Comparison of ENCODE assay signal across 14 cellular contexts in the genomic region with DNA sequence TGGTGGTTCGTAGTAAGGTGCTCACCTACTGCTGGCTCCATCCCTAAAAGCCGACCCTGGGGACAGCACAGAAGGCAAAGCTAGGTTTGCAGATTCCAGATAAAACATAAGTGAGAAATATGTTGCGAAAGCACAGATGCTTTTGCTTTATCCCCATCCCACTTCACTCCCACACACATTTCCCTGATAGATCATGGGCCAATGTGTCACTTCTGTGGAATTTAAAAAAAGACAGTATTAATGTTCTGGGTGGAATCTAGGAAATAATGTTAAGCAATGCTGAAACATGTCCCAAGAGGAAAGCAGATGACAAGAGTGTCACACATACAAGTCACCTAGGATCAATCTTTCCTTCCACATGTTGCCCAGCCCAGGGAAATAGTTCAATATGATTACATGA.
DNase-seq lines count a peak whose midpoint lies in the region; ATAC-seq, FAIRE-seq and TF ChIP-seq lines count a peak whose summit lies in the region.
"Had no signal": no experiment of that assay in that cellular context is flagged by ENCODE, and none has a peak within 500 bp of the region (broad histone marks: within the 10 kb centered on the region; RNA-seq: fewer than 3 reads in every experiment).

No MANE protein-coding gene starts in this region.

- H3K4me3 ChIP-seq in K562: no peak overlapping the region
- H3K4me3 ChIP-seq: spleen, tibial nerve had no signal

- no peaks in the 10 kb centered on the region for H3K27me3 Mint-ChIP-seq in natural killer cell treated with Interleukin-12 subunit alpha and Interleukin-12 subunit beta and Interleukin-15 and Interleukin-18, amount 100 ng/mL, for 72 hours

- H3K27ac ChIP-seq in K562 (ENCODE audit: extremely low read depth, low read depth, low read length): no peak overlapping the region
- H3K27ac ChIP-seq: spleen, tibial nerve had no signal

- peaks cover 8% of the 10 kb centered on the region for H3K9me3 Mint-ChIP-seq in natural killer cell treated with Interleukin-12 subunit alpha and Interleukin-12 subunit beta and Interleukin-15 and Interleukin-18, amount 100 ng/mL, for 72 hours

- no peak overlapping the region for H3K27ac Mint-ChIP-seq in natural killer cell treated with Interleukin-12 subunit alpha and Interleukin-12 subunit beta and Interleukin-15 and Interleukin-18, amount 100 ng/mL, for 72 hours
- H3K27ac Mint-ChIP-seq: activated T-cell treated with anti-CD3 and anti-CD28 coated beads, Interleukin-2, amount 50 U/mL, for 72 hours had no signal

- no peak overlapping the region for H3K4me2 ChIP-seq in K562 (ENCODE audit: insufficient read depth, low read length)

- H3K36me3 ChIP-seq in K562 (ENCODE audit: control insufficient read depth, insufficient read depth, low read length): no peaks in the 10 kb centered on the region
- H3K36me3 ChIP-seq: spleen, tibial nerve had no signal

- H3K9me3 ChIP-seq in K562 (replicated peaks; ENCODE audit: control insufficient read depth, insufficient read depth, low read depth, low read length): peaks cover 4% of the 10 kb centered on the region
- H3K9me3 ChIP-seq: tibial nerve had no signal

- no peaks in the 10 kb centered on the region for H4K20me1 ChIP-seq in K562 (replicated peaks; ENCODE audit: control insufficient read depth, insufficient read depth, low read length)

- FAIRE-seq in K562 (lab: Jason Lieb, UNC): no peak

- no peaks in the 10 kb centered on the region for H3K9me1 ChIP-seq in K562 (ENCODE audit: control insufficient read depth, insufficient read depth, low read length)

- no peaks in the 10 kb centered on the region for H3K4me1 Mint-ChIP-seq in natural killer cell treated with Interleukin-12 subunit alpha and Interleukin-12 subunit beta and Interleukin-15 and Interleukin-18, amount 100 ng/mL, for 72 hours (ENCODE audit: low read depth in 2 of 2)

- DNase-seq in A172 (ENCODE audit: low spot score): peak; percentile 13
- DNase-seq in HK-2 (ENCODE audit: unreplicated experiment): peak; percentile 1
- no peak for DNase-seq in K562 (ENCODE audit: extremely low read depth in 1 of 4, low spot score in 3 of 4)
- DNase-seq in left ventricle myocardium superior: no peak
- no peak for DNase-seq in GM13976 (ENCODE audit: low spot score)
- no peak for DNase-seq in natural killer cell treated with Interleukin-12 subunit alpha and Interleukin-12 subunit beta and Interleukin-15 and Interleukin-18, amount 100 ng/mL, for 72 hours (ENCODE audit: low spot score)
- DNase-seq in inferior parietal cortex (ENCODE audit: extremely low spot score): no peak
- DNase-seq: ACHN; activated CD4-positive, alpha-beta T cell treated with anti-CD3 and anti-CD28 coated beads for 4 hours; activated T-cell treated with anti-CD3 and anti-CD28 coated beads, Interleukin-2, amount 50 U/mL, for 72 hours; Kasumi-1; spleen had no signal

- intact Hi-C loops in K562 (cut with micrococcal nuclease): loop anchor here (10.0 kb wide), 1 partner anchor 58 kb away; no protein-coding TSS in a partner anchor
- intact Hi-C loops in left ventricle myocardium superior (cut with micrococcal nuclease): no loop called here

- no peak for ATAC-seq in K562
- ATAC-seq in left ventricle myocardium superior: peak; percentile 73
- ATAC-seq in GM19397 (IDR thresholded peaks at IDR 0.05; ENCODE audit: unreplicated experiment): no peak
- no peak for ATAC-seq in natural killer cell treated with Interleukin-12 subunit alpha and Interleukin-12 subunit beta and Interleukin-15 and Interleukin-18, amount 100 ng/mL, for 72 hours
- ATAC-seq: activated T-cell treated with anti-CD3 and anti-CD28 coated beads, Interleukin-2, amount 50 U/mL, for 72 hours had no signal

- H3K4me3 Mint-ChIP-seq in natural killer cell treated with Interleukin-12 subunit alpha and Interleukin-12 subunit beta and Interleukin-15 and Interleukin-18, amount 100 ng/mL, for 72 hours: no peak overlapping the region
- H3K4me3 Mint-ChIP-seq: activated T-cell treated with anti-CD3 and anti-CD28 coated beads, Interleukin-2, amount 50 U/mL, for 72 hours had no signal

- 3% methylated on average over 3 of the region's 3 CpGs for WGBS in K562 (ENCODE audit: insufficient coverage, low coverage, missing lambda C conversion rate)

- no peak for TF ChIP-seq RAD21 in K562 (CRISPR knock-in tag; conservative IDR thresholded peaks at IDR 0.05 in 1 of 2, IDR thresholded peaks at IDR 0.05 in 1 of 2)

- in situ Hi-C loops in K562 (cut with MboI): no loop called here
- in situ Hi-C loops in GM13976 (cut with MboI; ENCODE audit: low sequenced_read_pairs, unreplicated experiment): no loop called here

- no peaks in the 10 kb centered on the region for H3K79me2 ChIP-seq in K562 (ENCODE audit: control insufficient read depth, insufficient read depth, low read length)

- TF ChIP-seq CTCF in K562 (IDR thresholded peaks at IDR 0.05 in 2 of 3, conservative IDR thresholded peaks at IDR 0.05 in 1 of 3; ENCODE audit: insufficient read depth in 2 of 3, low read depth in 1 of 3, low read length in 3 of 3) (no peak), GM13976 (IDR thresholded peaks at IDR 0.05; ENCODE audit: borderline replicate concordance, control extremely low read depth, extremely low read depth, insufficient read depth, missing control alignments) (no peak)

- H3K9ac ChIP-seq in K562 (ENCODE audit: insufficient read depth in 1 of 2, low read depth in 2 of 2, low read length in 2 of 2): no peak overlapping the region

- H3K36me3 Mint-ChIP-seq in natural killer cell treated with Interleukin-12 subunit alpha and Interleukin-12 subunit beta and Interleukin-15 and Interleukin-18, amount 100 ng/mL, for 72 hours: no peaks in the 10 kb centered on the region

- TF ChIP-seq POLR2A in K562 (conservative IDR thresholded peaks at IDR 0.05): no peak

- POLR2A ChIA-PET in K562 (lab: Yijun Ruan, JAX): interaction anchor here (0.7 kb wide), 1 partner anchor 64 kb away, joined by 3 read pairs; no protein-coding TSS in a partner anchor

- no peaks in the 10 kb centered on the region for H3K4me1 ChIP-seq in K562 (replicated peaks in 1 of 2; ENCODE audit: control insufficient read depth in 2 of 2, insufficient read depth in 2 of 2, low read length in 2 of 2)
- H3K4me1 ChIP-seq: spleen, tibial nerve had no signal

- BruUV-seq in K562 (replicated peaks; lab: Mats Ljungman, UMichigan): no TSS peak

- CTCF ChIA-PET in K562 (lab: Yijun Ruan, JAX; ENCODE audit: low intra/inter-chr PET ratio): no interaction called here

- no peaks in the 10 kb centered on the region for H3K27me3 ChIP-seq in K562 (ENCODE audit: control insufficient read depth in 2 of 2, insufficient read depth in 2 of 2, low read length in 2 of 2)
- H3K27me3 ChIP-seq: spleen, tibial nerve had no signal

- no peak; the same call in 1 of the 2 replicates for TF ChIP-seq EP300 in K562 (IDR thresholded peaks at IDR 0.05; ENCODE audit: low read length)

- H2AFZ ChIP-seq in K562 (ENCODE audit: low read depth, low read length): no peak overlapping the region

TF ChIP-seq in K562, 482 proteins besides CTCF, POLR2A, EP300 and RAD21:
- TF ChIP-seq, protein P1, sequence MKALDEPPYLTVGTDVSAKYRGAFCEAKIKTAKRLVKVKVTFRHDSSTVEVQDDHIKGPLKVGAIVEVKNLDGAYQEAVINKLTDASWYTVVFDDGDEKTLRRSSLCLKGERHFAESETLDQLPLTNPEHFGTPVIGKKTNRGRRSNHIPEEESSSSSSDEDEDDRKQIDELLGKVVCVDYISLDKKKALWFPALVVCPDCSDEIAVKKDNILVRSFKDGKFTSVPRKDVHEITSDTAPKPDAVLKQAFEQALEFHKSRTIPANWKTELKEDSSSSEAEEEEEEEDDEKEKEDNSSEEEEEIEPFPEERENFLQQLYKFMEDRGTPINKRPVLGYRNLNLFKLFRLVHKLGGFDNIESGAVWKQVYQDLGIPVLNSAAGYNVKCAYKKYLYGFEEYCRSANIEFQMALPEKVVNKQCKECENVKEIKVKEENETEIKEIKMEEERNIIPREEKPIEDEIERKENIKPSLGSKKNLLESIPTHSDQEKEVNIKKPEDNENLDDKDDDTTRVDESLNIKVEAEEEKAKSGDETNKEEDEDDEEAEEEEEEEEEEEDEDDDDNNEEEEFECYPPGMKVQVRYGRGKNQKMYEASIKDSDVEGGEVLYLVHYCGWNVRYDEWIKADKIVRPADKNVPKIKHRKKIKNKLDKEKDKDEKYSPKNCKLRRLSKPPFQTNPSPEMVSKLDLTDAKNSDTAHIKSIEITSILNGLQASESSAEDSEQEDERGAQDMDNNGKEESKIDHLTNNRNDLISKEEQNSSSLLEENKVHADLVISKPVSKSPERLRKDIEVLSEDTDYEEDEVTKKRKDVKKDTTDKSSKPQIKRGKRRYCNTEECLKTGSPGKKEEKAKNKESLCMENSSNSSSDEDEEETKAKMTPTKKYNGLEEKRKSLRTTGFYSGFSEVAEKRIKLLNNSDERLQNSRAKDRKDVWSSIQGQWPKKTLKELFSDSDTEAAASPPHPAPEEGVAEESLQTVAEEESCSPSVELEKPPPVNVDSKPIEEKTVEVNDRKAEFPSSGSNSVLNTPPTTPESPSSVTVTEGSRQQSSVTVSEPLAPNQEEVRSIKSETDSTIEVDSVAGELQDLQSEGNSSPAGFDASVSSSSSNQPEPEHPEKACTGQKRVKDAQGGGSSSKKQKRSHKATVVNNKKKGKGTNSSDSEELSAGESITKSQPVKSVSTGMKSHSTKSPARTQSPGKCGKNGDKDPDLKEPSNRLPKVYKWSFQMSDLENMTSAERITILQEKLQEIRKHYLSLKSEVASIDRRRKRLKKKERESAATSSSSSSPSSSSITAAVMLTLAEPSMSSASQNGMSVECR (CRISPR knock-in tag; IDR thresholded peaks at IDR 0.05): no peak
- TF ChIP-seq DMBX1 (CRISPR knock-in tag; IDR thresholded peaks at IDR 0.05; ENCODE audit: borderline replicate concordance) (no peak), CEBPB (tag; IDR thresholded peaks at IDR 0.05) (peak; percentile 52; the same call in 1 of the 2 replicates), SRF (CRISPR knock-in tag; IDR thresholded peaks at IDR 0.05) (no peak), FOXJ3 (CRISPR knock-in tag; IDR thresholded peaks at IDR 0.05) (peak; percentile 40; the same call in 1 of the 2 replicates), ZNF184 (CRISPR knock-in tag; IDR thresholded peaks at IDR 0.05) (no peak), RBM39 (optimal IDR thresholded peaks at IDR 0.05; ENCODE audit: low read depth, low read length) (no peak), ZBTB1 (CRISPR knock-in tag; IDR thresholded peaks at IDR 0.05; ENCODE audit: borderline replicate concordance, low read depth) (no peak)
- TF ChIP-seq, protein P2, sequence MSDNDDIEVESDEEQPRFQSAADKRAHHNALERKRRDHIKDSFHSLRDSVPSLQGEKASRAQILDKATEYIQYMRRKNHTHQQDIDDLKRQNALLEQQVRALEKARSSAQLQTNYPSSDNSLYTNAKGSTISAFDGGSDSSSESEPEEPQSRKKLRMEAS (CRISPR knock-in tag; IDR thresholded peaks at IDR 0.05): no peak

Comparison
In these comparisons a context has a peak if more than half of its experiments do, and no peak if none do; other contexts are left out.
1. DNase-seq: peak in A172 (single experiment) and HK-2 (single experiment); none in K562 (0 of 4), left ventricle myocardium superior (single experiment), GM13976 (single experiment), natural killer cell treated with Interleukin-12 subunit alpha and Interleukin-12 subunit beta and Interleukin-15 and Interleukin-18, amount 100 ng/mL, for 72 hours (single experiment) and inferior parietal cortex (single experiment).